ENCODE assay signal across 8 cellular contexts in genomic region chr3:172129868-172130751, GRCh38.
DNase-seq lines count a peak whose midpoint lies in the region; ATAC-seq and TF ChIP-seq lines count a peak whose summit lies in the region.

No MANE protein-coding gene starts in this region.

- intact Hi-C loops in CD4-positive, alpha-beta T cell (cut with DNase I, micrococcal nuclease): no loop called here
- intact Hi-C loops in testis (cut with DNase I; ENCODE audit: low total_unique reads): no loop called here

- H3K4me3 ChIP-seq in MG63 (no peak overlapping the region), testis (no peak overlapping the region)

- no peaks in the 10 kb centered on the region for H3K9me3 ChIP-seq in CD4-positive, alpha-beta T cell (ENCODE audit: control insufficient read depth, low read length)
- H3K9me3 ChIP-seq in MG63 (no peaks in the 10 kb centered on the region), testis (no peaks in the 10 kb centered on the region)

- H3K4me1 ChIP-seq in testis: peaks cover 20% of the 10 kb centered on the region

- CTCF ChIA-PET in CD4-positive, alpha-beta T cell (lab: Charles Lee): no interaction called here
- CTCF ChIA-PET in activated CD4-positive, alpha-beta T cell treated with anti-CD3 and anti-CD28 coated beads, Interleukin-2, amount 10 ng/mL, durations not matched to agents 7 days and 5 days (lab: Charles Lee): interaction anchor here (1.1 to 2.1 kb wide), 3 partner anchors 8 to 23 kb away, joined by 4 to 6 read pairs (median 5); no protein-coding TSS in a partner anchor

- H3K27ac ChIP-seq in CD4-positive, alpha-beta T cell (ENCODE audit: low read depth, low read length): no peak overlapping the region
- no peak overlapping the region for H3K27ac ChIP-seq in testis

- peaks cover 44% of the 10 kb centered on the region for H3K4me1 Mint-ChIP-seq in CD4-positive, alpha-beta T cell (ENCODE audit: low read depth)
- peaks cover 40% of the 10 kb centered on the region for H3K4me1 Mint-ChIP-seq in activated CD4-positive, alpha-beta T cell treated with anti-CD3 and anti-CD28 coated beads, Interleukin-2, amount 10 ng/mL, durations not matched to agents 7 days and 5 days
- H3K4me1 Mint-ChIP-seq in effector memory CD8-positive, alpha-beta T cell (ENCODE audit: low read depth in 2 of 2): peaks cover 51 to 65% of the 10 kb centered on the region in 2 donors

- DNase-seq in CD4-positive, alpha-beta T cell: peak in 6 of 10 experiments; percentile 19 to 49 (median 36)
- DNase-seq in MG63 (peak; percentile 98), mucosa of gallbladder (ENCODE audit: low spot score) (peak; percentile 83), testis (peak; percentile 58)
- no peak for DNase-seq in activated CD4-positive, alpha-beta T cell treated with anti-CD3 and anti-CD28 coated beads, Interleukin-2, amount 10 ng/mL, durations not matched to agents 7 days and 5 days
- DNase-seq in effector memory CD8-positive, alpha-beta T cell: peak; percentile 16 to 44 (median 42)

- H3K36me3 ChIP-seq in MG63: peaks cover 56% of the 10 kb centered on the region
- H3K36me3 ChIP-seq in testis (ENCODE audit: low read depth, missing control alignments): no peaks in the 10 kb centered on the region

- H3K36me3 Mint-ChIP-seq in CD4-positive, alpha-beta T cell (ENCODE audit: low read depth): peaks cover 9% of the 10 kb centered on the region
- H3K36me3 Mint-ChIP-seq in activated CD4-positive, alpha-beta T cell treated with anti-CD3 and anti-CD28 coated beads, Interleukin-2, amount 10 ng/mL, durations not matched to agents 7 days and 5 days (ENCODE audit: low read depth): peaks cover 17% of the 10 kb centered on the region
- H3K36me3 Mint-ChIP-seq in effector memory CD8-positive, alpha-beta T cell (ENCODE audit: insufficient read depth): peaks cover 13% of the 10 kb centered on the region

- peak; percentile 74 for ATAC-seq in CD4-positive, alpha-beta T cell (ENCODE audit: poor library complexity)
- ATAC-seq in effector memory CD8-positive, alpha-beta T cell (replicated peaks): peak; percentile 65
- ATAC-seq in GM21576 (IDR thresholded peaks at IDR 0.05; ENCODE audit: unreplicated experiment) (no peak), HG03108 (IDR thresholded peaks at IDR 0.05; ENCODE audit: unreplicated experiment) (no peak)

- POLR2A ChIA-PET in CD4-positive, alpha-beta T cell (lab: Charles Lee): interaction anchor here (4.1 kb wide), 1 partner anchor 23 kb away, joined by 18 read pairs; no protein-coding TSS in a partner anchor
- POLR2A ChIA-PET in activated CD4-positive, alpha-beta T cell treated with anti-CD3 and anti-CD28 coated beads, Interleukin-2, amount 10 ng/mL, durations not matched to agents 7 days and 5 days (lab: Charles Lee): no interaction called here

- H3K4me3 Mint-ChIP-seq in CD4-positive, alpha-beta T cell: peak overlapping the region; percentile 42
- H3K4me3 Mint-ChIP-seq in activated CD4-positive, alpha-beta T cell treated with anti-CD3 and anti-CD28 coated beads, Interleukin-2, amount 10 ng/mL, durations not matched to agents 7 days and 5 days: no peak overlapping the region
- peak overlapping the region; percentile 54 to 67 for H3K4me3 Mint-ChIP-seq in effector memory CD8-positive, alpha-beta T cell

- no peak for TF ChIP-seq POLR2A in testis (IDR thresholded peaks at IDR 0.05)

- H3K27me3 ChIP-seq in CD4-positive, alpha-beta T cell (ENCODE audit: control insufficient read depth, insufficient read depth, low read length): no peaks in the 10 kb centered on the region
- H3K27me3 ChIP-seq in MG63 (no peaks in the 10 kb centered on the region), testis (no peaks in the 10 kb centered on the region)

- no peaks in the 10 kb centered on the region for H3K27me3 Mint-ChIP-seq in CD4-positive, alpha-beta T cell
- H3K27me3 Mint-ChIP-seq in activated CD4-positive, alpha-beta T cell treated with anti-CD3 and anti-CD28 coated beads, Interleukin-2, amount 10 ng/mL, durations not matched to agents 7 days and 5 days: no peaks in the 10 kb centered on the region
- no peaks in the 10 kb centered on the region for H3K27me3 Mint-ChIP-seq in effector memory CD8-positive, alpha-beta T cell

- 71 to 79% methylated on average over 17 of the region's 17 CpGs for WGBS in testis, 2 donors

- no peak for TF ChIP-seq CTCF in CD4-positive, alpha-beta T cell (IDR thresholded peaks at IDR 0.05)
- TF ChIP-seq CTCF in testis (IDR thresholded peaks at IDR 0.05): no peak

- H3K27ac Mint-ChIP-seq in CD4-positive, alpha-beta T cell: peak overlapping the region; percentile 78
- H3K27ac Mint-ChIP-seq in activated CD4-positive, alpha-beta T cell treated with anti-CD3 and anti-CD28 coated beads, Interleukin-2, amount 10 ng/mL, durations not matched to agents 7 days and 5 days: peak overlapping the region; percentile 67
- peak overlapping the region; percentile 92 to 98 for H3K27ac Mint-ChIP-seq in effector memory CD8-positive, alpha-beta T cell

- H3K9me3 Mint-ChIP-seq in CD4-positive, alpha-beta T cell: no peaks in the 10 kb centered on the region
- peaks cover 8% of the 10 kb centered on the region for H3K9me3 Mint-ChIP-seq in activated CD4-positive, alpha-beta T cell treated with anti-CD3 and anti-CD28 coated beads, Interleukin-2, amount 10 ng/mL, durations not matched to agents 7 days and 5 days
- H3K9me3 Mint-ChIP-seq in effector memory CD8-positive, alpha-beta T cell: no peaks in the 10 kb centered on the region

Comparison
In these comparisons a context has a peak if more than half of its experiments do, and no peak if none do; other contexts are left out.
1. ATAC-seq: peak in CD4-positive, alpha-beta T cell (single experiment) and effector memory CD8-positive, alpha-beta T cell (single experiment); none in GM21576 (single experiment) and HG03108 (single experiment).
2. Peak in every context shown above with its lines, with median percentiles within 50 percentile points of each other: H3K27ac Mint-ChIP-seq.